In the genomic region with DNA sequence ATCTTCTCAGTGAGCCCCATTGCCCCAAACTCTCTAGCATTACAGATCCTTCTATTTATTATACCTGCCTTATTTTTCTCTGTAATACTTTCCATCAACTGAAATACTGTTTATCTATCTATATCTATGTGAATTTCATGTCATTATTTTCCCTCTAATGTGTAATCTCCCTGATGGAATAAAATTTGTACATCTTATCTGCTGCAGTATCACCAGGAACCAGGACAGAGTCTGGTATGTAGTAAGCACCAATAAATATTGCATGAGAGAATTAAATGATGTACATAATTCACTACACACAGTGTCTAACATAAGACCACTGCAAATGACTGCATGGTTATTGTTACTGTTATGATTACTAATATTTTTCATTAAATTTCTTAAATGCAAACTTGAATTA, we compare ENCODE assay signal across 30 cellular contexts.
"Had no signal": no experiment of that assay in that cellular context is flagged by ENCODE, and none has a peak within 500 bp of the region (broad histone marks: within the 10 kb centered on the region; RNA-seq: fewer than 3 reads in every experiment).

No MANE protein-coding gene starts in this region.

- H3K4me1 ChIP-seq: adrenal gland, ascending aorta, body of pancreas, breast epithelium had no signal

- DNase-seq: activated effector memory CD4-positive, alpha-beta T cell treated with anti-CD3 and anti-CD28 coated beads, Interleukin-2, amount 50 U/mL, for 16 hours; activated effector memory CD4-positive, alpha-beta T cell treated with Interleukin-2 at 50 U/mL for 16 hours; activated gamma-delta T cell; activated gamma-delta T cell treated with Interleukin-2 at 50 U/mL for 16 hours; activated naive CD4-positive, alpha-beta T cell; activated naive CD4-positive, alpha-beta T cell treated with anti-CD3 and anti-CD28 coated beads for 36 hours; activated naive CD4-positive, alpha-beta T cell treated with anti-CD3 and anti-CD28 coated beads, Interleukin-2, amount 10 ng/mL, durations not matched to agents 7 days and 5 days; activated naive CD4-positive, alpha-beta T cell treated with anti-CD3 and anti-CD28 coated beads, Interleukin-2, amount 50 U/mL, for 16 hours; activated naive CD4-positive, alpha-beta T cell treated with Interleukin-2 at 50 U/mL for 16 hours; activated naive CD8-positive, alpha-beta T cell treated with anti-CD3 and anti-CD28 coated beads for 36 hours; activated naive CD8-positive, alpha-beta T cell treated with anti-CD3 and anti-CD28 coated beads, Interleukin-2, amount 10 ng/mL, durations not matched to agents 7 days and 5 days; activated naive CD8-positive, alpha-beta T cell treated with anti-CD3 and anti-CD28 coated beads, Interleukin-2, amount 50 U/mL, for 24 hours; activated T-cell treated with anti-CD3 and anti-CD28 coated beads, Interleukin-2, amount 50 U/mL, for 4 hours; activated T-cell treated with anti-CD3 and anti-CD28 coated beads, Interleukin-2, amount 50 U/mL, for 48 hours; activated T-cell treated with anti-CD3 and anti-CD28 coated beads, Interleukin-2, amount 50 U/mL, for 72 hours; adrenal gland; amniotic stem cell; amygdala; anterior cingulate cortex; aorta; body of pancreas; brain microvascular endothelial cell; caudate nucleus; central memory CD4-positive, alpha-beta T cell; cerebellar nuclear complex had no signal

- H3K4me3 ChIP-seq: adrenal gland, ascending aorta, body of pancreas, breast epithelium, cardiac muscle cell had no signal

- H3K27me3 ChIP-seq: adrenal gland, ascending aorta, body of pancreas, brain microvascular endothelial cell, breast epithelium, cardiac muscle cell had no signal

- H3K27ac ChIP-seq: adrenal gland, ascending aorta, body of pancreas, brain microvascular endothelial cell, breast epithelium, cardiac muscle cell had no signal

- H3K9me3 ChIP-seq: adrenal gland, ascending aorta, body of pancreas, breast epithelium had no signal

- ATAC-seq: activated naive CD4-positive, alpha-beta T cell treated with anti-CD3 and anti-CD28 coated beads, Interleukin-2, amount 50 U/mL, for 72 hours; activated naive CD8-positive, alpha-beta T cell treated with anti-CD3 and anti-CD28 coated beads, Interleukin-2, amount 50 U/mL, for 24 hours; activated T-cell treated with anti-CD3 and anti-CD28 coated beads, Interleukin-2, amount 50 U/mL, for 4 hours; activated T-cell treated with anti-CD3 and anti-CD28 coated beads, Interleukin-2, amount 50 U/mL, for 72 hours; activated T-helper 17 cell treated with anti-CD3 and anti-CD28 coated beads, Interleukin-2, amount 50 U/mL, for 72 hours; body of pancreas had no signal

- H3K36me3 ChIP-seq: adrenal gland, ascending aorta, brain microvascular endothelial cell, breast epithelium, cardiac muscle cell had no signal
